In the genomic region with DNA sequence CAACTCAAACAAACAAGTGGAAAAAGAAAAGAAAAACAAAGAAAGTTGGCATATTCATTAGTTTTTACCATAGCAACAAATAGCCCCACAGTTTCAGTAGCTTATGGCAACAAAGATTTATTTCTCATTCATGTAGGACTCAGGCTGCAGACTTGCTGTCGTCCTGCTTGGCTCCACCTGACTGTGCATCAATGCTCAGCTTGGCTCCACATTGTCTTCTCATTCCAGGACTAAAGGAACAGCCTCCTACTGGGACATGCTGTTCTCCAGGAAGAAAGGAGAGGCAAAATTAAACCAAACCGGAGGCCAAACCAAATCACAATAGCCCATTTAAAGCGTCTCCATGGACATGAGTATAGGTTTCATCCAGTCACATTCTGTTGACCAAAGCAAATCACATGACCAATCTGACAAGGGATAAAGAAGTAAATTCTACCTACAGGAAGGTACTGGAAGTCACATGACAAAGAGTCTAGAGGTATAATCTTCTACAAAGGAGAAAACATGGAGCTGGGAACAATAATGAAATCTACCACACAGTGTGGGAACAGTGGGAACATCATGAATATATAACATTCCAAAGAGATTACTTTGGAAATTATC, we compare ENCODE assay signal across 26 cellular contexts.
DNase-seq lines count a peak whose midpoint lies in the region; TF ChIP-seq lines count a peak whose summit lies in the region.
"Had no signal": no experiment of that assay in that cellular context is flagged by ENCODE, and none has a peak within 500 bp of the region (broad histone marks: within the 10 kb centered on the region; RNA-seq: fewer than 3 reads in every experiment).

No MANE protein-coding gene starts in this region.

- peak overlapping the region; percentile 17 for H3K27ac ChIP-seq in ectodermal cell (ENCODE audit: insufficient read depth, low read depth, low read length, poor library complexity, severe bottlenecking)
- H3K27ac ChIP-seq: lower lobe of right lung, pancreas, right lobe of liver had no signal

- POLR2A ChIA-PET in GM10248 (lab: Yijun Ruan, JAX) = no interaction called here

- H3K36me3 Mint-ChIP-seq in activated T-helper 1 cell treated with anti-CD3 and anti-CD28 coated beads, Interleukin-12 subunit alpha, Interleukin-12 subunit beta, Interleukin-2, Interleukin-4 antibody, amounts not matched to agents 30 ng/mL and 10 ng/mL and 1 ng/mL, durations not matched to agents 14 hours and 24 hours and 36 hours (ENCODE audit: low read depth) = no peaks in the 10 kb centered on the region
- H3K36me3 Mint-ChIP-seq: activated naive CD8-positive, alpha-beta T cell treated with anti-CD3 and anti-CD28 coated beads for 36 hours; CD4-positive, alpha-beta memory T cell had no signal

- H3K36me3 ChIP-seq in ectodermal cell (ENCODE audit: control insufficient read depth, insufficient read depth, low read length) = no peaks in the 10 kb centered on the region
- H3K36me3 ChIP-seq: lower lobe of right lung, pancreas, right lobe of liver had no signal

- no peaks in the 10 kb centered on the region for H3K9me3 ChIP-seq in ectodermal cell (ENCODE audit: control insufficient read depth, low read length)
- H3K9me3 ChIP-seq: lower lobe of right lung, pancreas, right lobe of liver had no signal

- CTCF ChIA-PET in GM10248 (lab: Yijun Ruan, JAX) = no interaction called here

- no peak overlapping the region for H3K4me3 ChIP-seq in ectodermal cell (ENCODE audit: insufficient read depth, low read depth, low read length)
- H3K4me3 ChIP-seq in lower leg skin (ENCODE audit: low read depth, poor library complexity, severe bottlenecking) = no peak overlapping the region
- H3K4me3 ChIP-seq: lower lobe of right lung, pancreas, right lobe of liver had no signal

- WGBS in ectodermal cell, 2 experiments = 4 to 9% methylated on average over 3 of the region's 3 CpGs
- 54 to 60% methylated on average over 3 of the region's 3 CpGs for WGBS in lower leg skin, 2 donors

- H3K27me3 Mint-ChIP-seq in activated T-helper 1 cell treated with anti-CD3 and anti-CD28 coated beads, Interleukin-12 subunit alpha, Interleukin-12 subunit beta, Interleukin-2, Interleukin-4 antibody, amounts not matched to agents 30 ng/mL and 10 ng/mL and 1 ng/mL, durations not matched to agents 14 hours and 24 hours and 36 hours (ENCODE audit: insufficient read depth) = no peaks in the 10 kb centered on the region
- H3K27me3 Mint-ChIP-seq: activated CD4-positive, alpha-beta T cell treated with anti-CD3 and anti-CD28 coated beads for 36 hours; activated naive CD8-positive, alpha-beta T cell treated with anti-CD3 and anti-CD28 coated beads for 36 hours; CD4-positive, alpha-beta memory T cell; central memory CD8-positive, alpha-beta T cell had no signal

- peaks cover 5% of the 10 kb centered on the region for H3K9me3 Mint-ChIP-seq in activated T-helper 1 cell treated with anti-CD3 and anti-CD28 coated beads, Interleukin-12 subunit alpha, Interleukin-12 subunit beta, Interleukin-2, Interleukin-4 antibody, amounts not matched to agents 30 ng/mL and 10 ng/mL and 1 ng/mL, durations not matched to agents 14 hours and 24 hours and 36 hours
- H3K9me3 Mint-ChIP-seq: nephron had no signal

- TF ChIP-seq POLR2A in lower leg skin (IDR thresholded peaks at IDR 0.05) = no peak

- H3K4me1 Mint-ChIP-seq in activated T-helper 1 cell treated with anti-CD3 and anti-CD28 coated beads, Interleukin-12 subunit alpha, Interleukin-12 subunit beta, Interleukin-2, Interleukin-4 antibody, amounts not matched to agents 30 ng/mL and 10 ng/mL and 1 ng/mL, durations not matched to agents 14 hours and 24 hours and 36 hours (ENCODE audit: low read depth) = no peaks in the 10 kb centered on the region
- H3K4me1 Mint-ChIP-seq: activated CD4-positive, alpha-beta T cell treated with anti-CD3 and anti-CD28 coated beads for 36 hours; activated naive CD8-positive, alpha-beta T cell treated with anti-CD3 and anti-CD28 coated beads for 36 hours; CD4-positive, alpha-beta memory T cell; central memory CD8-positive, alpha-beta T cell had no signal

- DNase-seq in NCI-H146 (lab: John Stamatoyannopoulos, UW) = peak; percentile 17
- no peak for DNase-seq in NCI-H146 treated with DMSO at 0.1 percent for 48 hours (lab: John Stamatoyannopoulos, UW; ENCODE audit: unreplicated experiment)
- peak; percentile 88 for DNase-seq in medulla oblongata (ENCODE audit: extremely low spot score)
- no peak for DNase-seq in middle frontal gyrus (ENCODE audit: extremely low spot score, low spot score)
- DNase-seq in lower leg skin (ENCODE audit: low spot score in 2 of 2) = no peak
- no peak for DNase-seq in GM10248 (ENCODE audit: extremely low spot score)
- DNase-seq in activated T-helper 1 cell treated with anti-CD3 and anti-CD28 coated beads, Interleukin-12 subunit alpha, Interleukin-12 subunit beta, Interleukin-2, Interleukin-4 antibody, amounts not matched to agents 30 ng/mL and 10 ng/mL and 1 ng/mL, durations not matched to agents 14 hours and 24 hours and 36 hours (ENCODE audit: low spot score) = no peak
- DNase-seq: 8988T; activated CD4-positive, alpha-beta T cell treated with anti-CD3 and anti-CD28 coated beads for 36 hours; activated effector memory CD4-positive, alpha-beta T cell treated with anti-CD3 and anti-CD28 coated beads, Interleukin-2, amount 50 U/mL, for 16 hours; activated naive CD8-positive, alpha-beta T cell treated with anti-CD3 and anti-CD28 coated beads for 36 hours; activated T-cell treated with anti-CD3 and anti-CD28 coated beads for 4 hours; AML-193; CD4-positive, alpha-beta memory T cell; dermis blood vessel endothelial cell; GOT3; lower lobe of right lung; NCI-H1417 treated with DMSO at 0.1 percent for 48 hours; pancreas; PC-3; right lobe of liver; Right ventricle myocardium superior; stimulated activated CD4-positive, alpha-beta T cell treated with anti-CD3 and anti-CD28 coated beads, Interleukin-2, amount 100 ng/mL, for 48 hours had no signal

- H3K4me1 ChIP-seq in ectodermal cell (ENCODE audit: control insufficient read depth, insufficient read depth, low read length) = peaks cover 16% of the 10 kb centered on the region
- H3K4me1 ChIP-seq: lower lobe of right lung, pancreas, right lobe of liver had no signal

- TF ChIP-seq CTCF in lower leg skin (IDR thresholded peaks at IDR 0.05) (no peak), GM10248 (IDR thresholded peaks at IDR 0.05; ENCODE audit: control extremely low read depth, extremely low read depth, low read depth, missing control alignments) (no peak)

- H3K27ac Mint-ChIP-seq in activated T-helper 1 cell treated with anti-CD3 and anti-CD28 coated beads, Interleukin-12 subunit alpha, Interleukin-12 subunit beta, Interleukin-2, Interleukin-4 antibody, amounts not matched to agents 30 ng/mL and 10 ng/mL and 1 ng/mL, durations not matched to agents 14 hours and 24 hours and 36 hours = no peak overlapping the region
- H3K27ac Mint-ChIP-seq: activated CD4-positive, alpha-beta T cell treated with anti-CD3 and anti-CD28 coated beads for 36 hours; activated naive CD8-positive, alpha-beta T cell treated with anti-CD3 and anti-CD28 coated beads for 36 hours had no signal

- intact Hi-C loops in lower leg skin (cut with DNase I; ENCODE audit: low total_unique reads) = no loop called here
- intact Hi-C loops in activated T-helper 1 cell treated with anti-CD3 and anti-CD28 coated beads, Interleukin-12 subunit alpha, Interleukin-12 subunit beta, Interleukin-2, Interleukin-4 antibody, amounts not matched to agents 30 ng/mL and 10 ng/mL and 1 ng/mL, durations not matched to agents 14 hours and 24 hours and 36 hours (cut with micrococcal nuclease) = no loop called here

- H3K4me3 Mint-ChIP-seq in activated T-helper 1 cell treated with anti-CD3 and anti-CD28 coated beads, Interleukin-12 subunit alpha, Interleukin-12 subunit beta, Interleukin-2, Interleukin-4 antibody, amounts not matched to agents 30 ng/mL and 10 ng/mL and 1 ng/mL, durations not matched to agents 14 hours and 24 hours and 36 hours = no peak overlapping the region
- H3K4me3 Mint-ChIP-seq: activated CD4-positive, alpha-beta T cell treated with anti-CD3 and anti-CD28 coated beads for 36 hours; activated naive CD8-positive, alpha-beta T cell treated with anti-CD3 and anti-CD28 coated beads for 36 hours; CD4-positive, alpha-beta memory T cell; central memory CD8-positive, alpha-beta T cell; nephron had no signal

- H3K27me3 ChIP-seq in ectodermal cell (ENCODE audit: control insufficient read depth, insufficient read depth, low read length, poor library complexity, severe bottlenecking) = no peaks in the 10 kb centered on the region
- H3K27me3 ChIP-seq: pancreas, right lobe of liver had no signal

Comparison
In these comparisons a context has a peak if more than half of its experiments do, and no peak if none do; other contexts are left out.
1. DNase-seq: peak in NCI-H146 (single experiment) and medulla oblongata (single experiment); none in NCI-H146 treated with DMSO at 0.1 percent for 48 hours (single experiment), middle frontal gyrus (single experiment), lower leg skin (0 of 2), GM10248 (single experiment) and activated T-helper 1 cell treated with anti-CD3 and anti-CD28 coated beads, Interleukin-12 subunit alpha, Interleukin-12 subunit beta, Interleukin-2, Interleukin-4 antibody, amounts not matched to agents 30 ng/mL and 10 ng/mL and 1 ng/mL, durations not matched to agents 14 hours and 24 hours and 36 hours (single experiment).